ENCODE assay signal across 34 cellular contexts in the genomic region with DNA sequence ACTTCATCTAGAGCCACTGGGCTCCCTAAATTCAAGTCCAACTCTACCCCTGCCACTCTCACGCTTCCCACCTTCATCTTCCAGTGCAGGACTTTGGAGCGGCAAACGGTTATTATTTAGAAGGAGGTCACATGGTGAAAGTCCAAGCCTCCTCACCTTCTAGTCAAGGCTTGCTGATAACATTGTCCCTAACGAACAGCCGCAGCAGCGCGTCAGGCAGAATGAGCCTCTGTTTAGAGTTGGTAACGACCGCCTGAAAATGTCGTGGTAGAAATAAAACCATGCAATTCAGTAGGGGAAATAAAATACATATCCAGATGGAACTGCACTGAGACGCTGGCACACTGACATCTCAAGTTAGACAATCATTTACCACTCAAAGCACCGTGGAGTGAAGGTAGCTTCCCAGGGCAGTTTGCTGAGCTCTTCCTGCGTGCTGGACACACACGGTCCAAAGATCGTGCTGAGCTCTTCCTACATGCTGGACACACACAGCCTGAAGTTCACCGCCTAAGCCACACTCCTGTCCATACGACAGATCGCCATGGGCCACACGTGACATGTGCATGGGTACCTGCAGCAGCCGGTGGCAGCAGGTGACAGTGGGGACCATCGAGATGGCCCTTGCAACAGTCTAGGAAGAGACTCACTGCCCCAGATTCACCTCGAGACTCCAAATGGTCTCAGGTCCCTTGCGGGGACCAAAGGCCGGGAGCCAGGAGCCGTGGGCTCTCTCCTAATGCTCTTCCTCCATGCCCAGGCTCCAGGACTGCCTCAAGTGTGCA.
DNase-seq lines count a peak whose midpoint lies in the region; ATAC-seq, FAIRE-seq and TF ChIP-seq lines count a peak whose summit lies in the region.
"Had no signal": no experiment of that assay in that cellular context is flagged by ENCODE, and none has a peak within 500 bp of the region (broad histone marks: within the 10 kb centered on the region; RNA-seq: fewer than 3 reads in every experiment).

No MANE protein-coding gene starts in this region.

- H3K36me3 ChIP-seq in kidney (ENCODE audit: control insufficient read depth in 1 of 2, insufficient read depth in 2 of 2, low read length in 2 of 2) (no peaks in the 10 kb centered on the region), neural progenitor cell (no peaks in the 10 kb centered on the region), upper lobe of right lung (no peaks in the 10 kb centered on the region)
- H3K36me3 ChIP-seq: left lung, SJCRH30, tibial artery had no signal

- peaks cover 7% of the 10 kb centered on the region for H3F3A ChIP-seq in neural progenitor cell (ENCODE audit: low read depth)

- H3K4me1 ChIP-seq in kidney (ENCODE audit: control insufficient read depth in 1 of 2, insufficient read depth in 1 of 2, low read depth in 1 of 2, low read length in 2 of 2): peaks cover 0 to 9% of the 10 kb centered on the region in 2 donors
- H3K4me1 ChIP-seq in neural progenitor cell: peaks cover 10% of the 10 kb centered on the region
- no peaks in the 10 kb centered on the region for H3K4me1 ChIP-seq in upper lobe of right lung
- H3K4me1 ChIP-seq: Caco-2, left lung, parathyroid adenoma, SJCRH30, tibial artery had no signal

- H3K36me3 Mint-ChIP-seq in neural progenitor cell: no peaks in the 10 kb centered on the region
- H3K36me3 Mint-ChIP-seq: activated naive CD4-positive, alpha-beta T cell treated with anti-CD3 and anti-CD28 coated beads, Interleukin-2, amount 50 U/mL, for 24 hours; immature natural killer cell; mesothelial cell of epicardium; naive thymus-derived CD8-positive, alpha-beta T cell had no signal

- H3K4me3 ChIP-seq in kidney (ENCODE audit: low read length in 2 of 2): peak overlapping the region; percentile 42 to 48
- H3K4me3 ChIP-seq in neural progenitor cell: no peak overlapping the region
- H3K4me3 ChIP-seq in upper lobe of right lung: no peak overlapping the region
- H3K4me3 ChIP-seq: coronary artery, left lung, SJCRH30, tibial artery had no signal

- H3K27me3 ChIP-seq in neural progenitor cell (no peaks in the 10 kb centered on the region), upper lobe of right lung (no peaks in the 10 kb centered on the region)

- no peak overlapping the region for H3K9ac ChIP-seq in kidney (ENCODE audit: low read length in 2 of 2)
- no peak overlapping the region for H3K9ac ChIP-seq in neural progenitor cell
- H3K9ac ChIP-seq: parathyroid adenoma had no signal

- H3K4me3 Mint-ChIP-seq in neural progenitor cell: peak overlapping the region; percentile 51
- H3K4me3 Mint-ChIP-seq: activated naive CD4-positive, alpha-beta T cell treated with anti-CD3 and anti-CD28 coated beads, Interleukin-2, amount 50 U/mL, for 24 hours; immature natural killer cell; mesothelial cell of epicardium; naive thymus-derived CD8-positive, alpha-beta T cell had no signal

- H3K4me2 ChIP-seq in neural progenitor cell: no peak overlapping the region

- DNase-seq in NCI-H2171 treated with DMSO at 0.1 percent for 48 hours (lab: John Stamatoyannopoulos, UW) (peak; percentile 3), NCI-H2171 (lab: John Stamatoyannopoulos, UW) (no peak), kidney (no peak), neural progenitor cell (ENCODE audit: low spot score) (no peak), upper lobe of right lung (peak; percentile 40), AG08395 (ENCODE audit: low spot score) (no peak), NCI-H2081 (lab: John Stamatoyannopoulos, UW) (no peak)
- DNase-seq: activated CD4-positive, alpha-beta T cell treated with anti-CD3 and anti-CD28 coated beads for 48 hours; activated T-cell treated with anti-CD3 and anti-CD28 coated beads for 4 hours; anterior cingulate cortex; C1 segment of cervical spinal cord; effector memory CD4-positive, alpha-beta T cell; hypothalamus; immature natural killer cell; Karpas-422; naive thymus-derived CD8-positive, alpha-beta T cell; NCI-H1436; NCI-H82; SJCRH30; stimulated activated CD4-positive, alpha-beta T cell treated with anti-CD3 and anti-CD28 coated beads, Interleukin-2, amount 100 ng/mL, for 48 hours; T1000 had no signal

- no peak overlapping the region for H2AFZ ChIP-seq in neural progenitor cell (replicated peaks)
- H2AFZ ChIP-seq: parathyroid adenoma had no signal

- H3K27me3 Mint-ChIP-seq in neural progenitor cell (ENCODE audit: insufficient read depth, low read depth): peaks cover 10% of the 10 kb centered on the region

- no peak for ATAC-seq in upper lobe of right lung
- ATAC-seq in GM19452 (IDR thresholded peaks at IDR 0.05; ENCODE audit: unreplicated experiment): no peak
- ATAC-seq: left lung; naive thymus-derived CD8-positive, alpha-beta T cell had no signal

- no peaks in the 10 kb centered on the region for H4K20me1 ChIP-seq in neural progenitor cell (ENCODE audit: low read depth)

- H3K9me3 ChIP-seq in kidney (ENCODE audit: control insufficient read depth in 1 of 2, low read length in 2 of 2): no peaks in the 10 kb centered on the region
- H3K9me3 ChIP-seq in neural progenitor cell (ENCODE audit: low read depth): no peaks in the 10 kb centered on the region
- H3K9me3 ChIP-seq in upper lobe of right lung: no peaks in the 10 kb centered on the region
- H3K9me3 ChIP-seq: Caco-2, SJCRH30, tibial artery had no signal

- H3K27ac Mint-ChIP-seq in neural progenitor cell: no peak overlapping the region
- H3K27ac Mint-ChIP-seq: activated naive CD4-positive, alpha-beta T cell treated with anti-CD3 and anti-CD28 coated beads, Interleukin-2, amount 50 U/mL, for 24 hours; immature natural killer cell; mesothelial cell of epicardium; naive thymus-derived CD8-positive, alpha-beta T cell had no signal

- TF ChIP-seq CTCF in kidney (IDR thresholded peaks at IDR 0.05; ENCODE audit: borderline replicate concordance, extremely low read depth, insufficient read depth) (no peak), neural progenitor cell (IDR thresholded peaks at IDR 0.05) (no peak), upper lobe of right lung (IDR thresholded peaks at IDR 0.05) (no peak)

- peaks cover 18% of the 10 kb centered on the region for H3K4me1 Mint-ChIP-seq in neural progenitor cell
- H3K4me1 Mint-ChIP-seq: activated naive CD4-positive, alpha-beta T cell treated with anti-CD3 and anti-CD28 coated beads, Interleukin-2, amount 50 U/mL, for 24 hours; immature natural killer cell; mesothelial cell of epicardium; naive thymus-derived CD8-positive, alpha-beta T cell had no signal

- no peaks in the 10 kb centered on the region for H3K79me2 ChIP-seq in neural progenitor cell (ENCODE audit: low read depth)
- H3K79me2 ChIP-seq: parathyroid adenoma had no signal

- H3K27ac ChIP-seq in kidney (ENCODE audit: low read depth in 2 of 2, low read length in 2 of 2) (peak overlapping the region; percentile 28 to 51), neural progenitor cell (no peak overlapping the region), upper lobe of right lung (no peak overlapping the region)
- H3K27ac ChIP-seq: 22Rv1, coronary artery, epithelial cell of prostate, left lung, parathyroid adenoma, SJCRH30, tibial artery, VCaP had no signal

- FAIRE-seq in kidney (lab: Jason Lieb, UNC): no peak
- FAIRE-seq: bronchial epithelial cell, G401.6 had no signal

- H3K9me3 Mint-ChIP-seq in neural progenitor cell: no peaks in the 10 kb centered on the region
- H3K9me3 Mint-ChIP-seq: activated naive CD4-positive, alpha-beta T cell treated with anti-CD3 and anti-CD28 coated beads, Interleukin-2, amount 50 U/mL, for 24 hours; immature natural killer cell; mesothelial cell of epicardium; naive thymus-derived CD8-positive, alpha-beta T cell had no signal

- intact Hi-C loops in kidney (cut with DNase I): no loop called here
- intact Hi-C loops in upper lobe of right lung (cut with DNase I): no loop called here

Comparison
In these comparisons a context has a peak if more than half of its experiments do, and no peak if none do; other contexts are left out.
1. DNase-seq: peak in NCI-H2171 treated with DMSO at 0.1 percent for 48 hours (single experiment) and upper lobe of right lung (single experiment); none in NCI-H2171 (single experiment), kidney (single experiment), neural progenitor cell (single experiment), AG08395 (single experiment) and NCI-H2081 (0 of 2).
2. H3K27ac ChIP-seq: peak in kidney (2 of 2); none in neural progenitor cell (single experiment) and upper lobe of right lung (single experiment).
3. H3K4me3 ChIP-seq: peak in kidney (2 of 2); none in neural progenitor cell (single experiment) and upper lobe of right lung (single experiment).